Comparison of ENCODE assay signal across 7 cellular contexts in genomic region chr17:64985905-64986720, GRCh38.
DNase-seq lines count a peak whose midpoint lies in the region; ATAC-seq lines count a peak whose summit lies in the region.
"Not testable (repeated sequence)": the region's sequence is repeated elsewhere in the genome, so short reads cannot be mapped to it uniquely, and the experiment has no call there.

No MANE protein-coding gene starts in this region.

- not testable (repeated sequence) for H4K20me1 ChIP-seq in Karpas-422 (ENCODE audit: insufficient read depth, low read depth, low read length)

- H3K27ac Mint-ChIP-seq in activated naive CD8-positive, alpha-beta T cell treated with anti-CD3 and anti-CD28 coated beads, Interleukin-2, amount 10 ng/mL, durations not matched to agents 7 days and 5 days = peak overlapping the region; percentile 97

- peaks cover 25% of the 10 kb centered on the region for H3K4me1 Mint-ChIP-seq in activated naive CD8-positive, alpha-beta T cell treated with anti-CD3 and anti-CD28 coated beads, Interleukin-2, amount 10 ng/mL, durations not matched to agents 7 days and 5 days

- ATAC-seq in GM18870 (IDR thresholded peaks at IDR 0.05; ENCODE audit: unreplicated experiment) = peak; percentile 86
- ATAC-seq in HG02759 (IDR thresholded peaks at IDR 0.05; ENCODE audit: unreplicated experiment) = peak; percentile 84
- ATAC-seq in activated naive CD8-positive, alpha-beta T cell treated with anti-CD3 and anti-CD28 coated beads, Interleukin-2, amount 10 ng/mL, durations not matched to agents 7 days and 5 days (ENCODE audit: low read depth) = peak; percentile 84
- peak; percentile 61 for ATAC-seq in left colon

- H3K4me2 ChIP-seq in Karpas-422 (ENCODE audit: low read depth, low read length, poor library complexity, severe bottlenecking) = peak overlapping the region; percentile 77

- peak overlapping the region; percentile 86 for H3K4me3 Mint-ChIP-seq in activated naive CD8-positive, alpha-beta T cell treated with anti-CD3 and anti-CD28 coated beads, Interleukin-2, amount 10 ng/mL, durations not matched to agents 7 days and 5 days

- H3K4me1 ChIP-seq in Karpas-422 (ENCODE audit: low read length) = peaks cover 67% of the 10 kb centered on the region

- H3K9ac ChIP-seq in Karpas-422 (ENCODE audit: low read length) = peak overlapping the region; percentile 80

- H3K36me3 Mint-ChIP-seq in activated naive CD8-positive, alpha-beta T cell treated with anti-CD3 and anti-CD28 coated beads, Interleukin-2, amount 10 ng/mL, durations not matched to agents 7 days and 5 days = not testable (repeated sequence)

- peak overlapping the region; percentile 99 for H3K27ac ChIP-seq in Karpas-422 (ENCODE audit: low read length)

- POLR2A ChIA-PET in activated naive CD8-positive, alpha-beta T cell treated with anti-CD3 and anti-CD28 coated beads, Interleukin-2, amount 10 ng/mL, durations not matched to agents 7 days and 5 days (lab: Charles Lee) = interaction anchor here (0.6 to 4.2 kb wide), 21 partner anchors 9 to 1260 kb away, joined by 3 to 88 read pairs (median 4); partner anchors contain the start of gene GNA13

- H3K36me3 ChIP-seq in Karpas-422 (ENCODE audit: insufficient read depth, low read length) = not testable (repeated sequence)

- H2AFZ ChIP-seq in Karpas-422 (ENCODE audit: low read length) = not testable (repeated sequence)

- intact Hi-C loops in left colon (cut with DNase I, micrococcal nuclease) = not testable (repeated sequence)

- DNase-seq in Karpas-422 (peak; percentile 99), left colon (peak; percentile 50 to 67)
- DNase-seq in activated CD4-positive, CD25-positive, alpha-beta regulatory T cell treated with anti-CD3 and anti-CD28 coated beads, Interleukin-2, amount 50 U/mL, for 16 hours (ENCODE audit: low read depth, low spot score) = peak; percentile 26
- DNase-seq in activated naive CD8-positive, alpha-beta T cell treated with anti-CD3 and anti-CD28 coated beads, Interleukin-2, amount 10 ng/mL, durations not matched to agents 7 days and 5 days = peak; percentile 66
- DNase-seq in stimulated activated CD4-positive, alpha-beta T cell treated with anti-CD3 and anti-CD28 coated beads, Interleukin-15, amount 100 ng/mL, for 24 hours = peak; percentile 71

- not testable (repeated sequence) for H3K9me2 ChIP-seq in Karpas-422 (replicated peaks; ENCODE audit: insufficient read depth, low read length)

- not testable (repeated sequence) for H3K27me3 ChIP-seq in Karpas-422 (ENCODE audit: low read length)

- H3K4me3 ChIP-seq in Karpas-422 (ENCODE audit: low read length) = peak overlapping the region; percentile 58

- H3K9me3 ChIP-seq in Karpas-422 (ENCODE audit: low read length) = not testable (repeated sequence)

- H3K79me2 ChIP-seq in Karpas-422 (ENCODE audit: low read length) = not testable (repeated sequence)

- not testable (repeated sequence) for H3K9me3 Mint-ChIP-seq in activated naive CD8-positive, alpha-beta T cell treated with anti-CD3 and anti-CD28 coated beads, Interleukin-2, amount 10 ng/mL, durations not matched to agents 7 days and 5 days

- H3K27me3 Mint-ChIP-seq in activated naive CD8-positive, alpha-beta T cell treated with anti-CD3 and anti-CD28 coated beads, Interleukin-2, amount 10 ng/mL, durations not matched to agents 7 days and 5 days = not testable (repeated sequence)

Comparison
In these comparisons a context has a peak if more than half of its experiments do, and no peak if none do; other contexts are left out.
1. Peak in every context shown above with its lines: DNase-seq, ATAC-seq, H3K4me3 ChIP-seq and H3K27ac ChIP-seq.
2. DNase-seq: peak in every context shown above with its lines; median percentile 99 in Karpas-422; 71 in stimulated activated CD4-positive, alpha-beta T cell treated with anti-CD3 and anti-CD28 coated beads, Interleukin-15, amount 100 ng/mL, for 24 hours; 66 in activated naive CD8-positive, alpha-beta T cell treated with anti-CD3 and anti-CD28 coated beads, Interleukin-2, amount 10 ng/mL, durations not matched to agents 7 days and 5 days; 58 in left colon; 26 in activated CD4-positive, CD25-positive, alpha-beta regulatory T cell treated with anti-CD3 and anti-CD28 coated beads, Interleukin-2, amount 50 U/mL, for 16 hours.